ENCODE assay signal across 9 cellular contexts in genomic region chr14:86462193-86462592, GRCh38.
A peak's percentile ranks its signal among the peaks of the same experiment; 100 is the strongest.
DNase-seq lines count a peak whose midpoint lies in the region; ATAC-seq, FAIRE-seq and TF ChIP-seq lines count a peak whose summit lies in the region.
"Had no signal": no experiment of that assay in that cellular context is flagged by ENCODE, and none has a peak within 500 bp of the region (broad histone marks: within the 10 kb centered on the region; RNA-seq: fewer than 3 reads in every experiment).

No MANE protein-coding gene starts in this region.

- no peak for TF ChIP-seq POLR2A in H54 (IDR thresholded peaks at IDR 0.05; ENCODE audit: low read depth, low read length)

- DNase-seq in DMS53 (lab: John Stamatoyannopoulos, UW) = peak; percentile 63
- peak; percentile 8 for DNase-seq in Jurkat, Clone E6-1 (ENCODE audit: low read depth, low spot score)
- peak; percentile 40 for DNase-seq in adipocyte (ENCODE audit: low read depth)
- peak; percentile 32 for DNase-seq in kidney glomerular epithelial cell (lab: John Stamatoyannopoulos, UW)
- no peak for DNase-seq in H54 (ENCODE audit: insufficient read length, low spot score)

- H3K36me3 ChIP-seq in adipocyte (ENCODE audit: control insufficient read depth, insufficient read depth, low read length, severe bottlenecking) = no peaks in the 10 kb centered on the region
- H3K36me3 ChIP-seq: SJSA1 had no signal

- FAIRE-seq in H54 (lab: Jason Lieb, UNC) = no peak

- H3K9ac ChIP-seq in adipocyte (ENCODE audit: low read length) = no peak overlapping the region

- ATAC-seq in GM21723 (IDR thresholded peaks at IDR 0.05; ENCODE audit: unreplicated experiment) (no peak), GM21381 (IDR thresholded peaks at IDR 0.05; ENCODE audit: unreplicated experiment) (no peak), HG02610 (IDR thresholded peaks at IDR 0.05; ENCODE audit: unreplicated experiment) (no peak)

- no peak overlapping the region for H3K4me3 ChIP-seq in Jurkat, Clone E6-1 (ENCODE audit: low read length)
- H3K4me3 ChIP-seq in adipocyte (ENCODE audit: low read length) = no peak overlapping the region
- H3K4me3 ChIP-seq: SJSA1 had no signal

- H3K9me3 ChIP-seq in adipocyte (ENCODE audit: control insufficient read depth, low read length) = no peaks in the 10 kb centered on the region
- H3K9me3 ChIP-seq: SJSA1 had no signal

- H3K27me3 ChIP-seq in adipocyte (replicated peaks; ENCODE audit: control insufficient read depth, insufficient read depth, low read length) = no peaks in the 10 kb centered on the region
- H3K27me3 ChIP-seq: SJSA1 had no signal

- no peaks in the 10 kb centered on the region for H3K4me1 ChIP-seq in adipocyte (ENCODE audit: control insufficient read depth, insufficient read depth, low read length)
- H3K4me1 ChIP-seq: SJSA1 had no signal
